In genomic region chr13:61180245-61180644, GRCh38 we compare ENCODE assay signal across 18 cellular contexts.
DNase-seq lines count a peak whose midpoint lies in the region; ATAC-seq and TF ChIP-seq lines count a peak whose summit lies in the region.
"Had no signal": no experiment of that assay in that cellular context is flagged by ENCODE, and none has a peak within 500 bp of the region (broad histone marks: within the 10 kb centered on the region; RNA-seq: fewer than 3 reads in every experiment).

No MANE protein-coding gene starts in this region.

- no peak for ATAC-seq in thoracic aorta (ENCODE audit: insufficient number of reproducible peaks, low FRiP score, low read depth)
- ATAC-seq: PC-3 had no signal

- H3K27me3 ChIP-seq in endodermal cell (ENCODE audit: control insufficient read depth, insufficient read depth, low read length, poor library complexity, severe bottlenecking), result no peaks in the 10 kb centered on the region
- no peaks in the 10 kb centered on the region for H3K27me3 ChIP-seq in neuron (ENCODE audit: insufficient read depth, low read length)
- no peaks in the 10 kb centered on the region for H3K27me3 ChIP-seq in thoracic aorta (replicated peaks; ENCODE audit: insufficient read depth)

- peaks cover 9% of the 10 kb centered on the region for H3K36me3 Mint-ChIP-seq in endodermal cell (ENCODE audit: low read depth)
- H3K36me3 Mint-ChIP-seq: IgD-negative memory B cell had no signal

- H3K9me3 ChIP-seq in endodermal cell (ENCODE audit: control insufficient read depth, low read length) (peaks cover 8% of the 10 kb centered on the region), neuron (ENCODE audit: low read length) (no peaks in the 10 kb centered on the region), thoracic aorta (no peaks in the 10 kb centered on the region)

- WGBS in endodermal cell (ENCODE audit: insufficient coverage in 1 of 2, insufficient read length in 1 of 2), 2 experiments, result 70 to 94% methylated on average over 2 to 3 of the region's 4 CpGs

- H3K27me3 Mint-ChIP-seq in endodermal cell (ENCODE audit: insufficient read depth), result no peaks in the 10 kb centered on the region
- H3K27me3 Mint-ChIP-seq: IgD-negative memory B cell had no signal

- peak overlapping the region; percentile 15 for H3K27ac Mint-ChIP-seq in endodermal cell
- H3K27ac Mint-ChIP-seq: IgD-negative memory B cell had no signal

- H3K36me3 ChIP-seq in endodermal cell (ENCODE audit: control insufficient read depth, insufficient read depth, low read length), result no peaks in the 10 kb centered on the region
- H3K36me3 ChIP-seq in neuron (ENCODE audit: insufficient read depth, low read length), result no peaks in the 10 kb centered on the region
- H3K36me3 ChIP-seq in thoracic aorta, result no peaks in the 10 kb centered on the region

- H3K4me3 ChIP-seq in endodermal cell (ENCODE audit: low read length) (no peak overlapping the region), neuron (ENCODE audit: low read length) (no peak overlapping the region), thoracic aorta (peak overlapping the region; percentile 3)

- peak overlapping the region; percentile 36 for H2AFZ ChIP-seq in neuron (ENCODE audit: low read depth, low read length)

- TF ChIP-seq CTCF in endodermal cell (conservative IDR thresholded peaks at IDR 0.05) (no peak), thoracic aorta (IDR thresholded peaks at IDR 0.05) (no peak)

- no peak overlapping the region for H3K9ac ChIP-seq in endodermal cell (ENCODE audit: extremely low read depth, low read length, poor library complexity, severe bottlenecking)

- peaks cover 5% of the 10 kb centered on the region for H3K9me3 Mint-ChIP-seq in endodermal cell

- H3K4me1 ChIP-seq in endodermal cell (ENCODE audit: control insufficient read depth, insufficient read depth, low read length) (no peaks in the 10 kb centered on the region), neuron (ENCODE audit: insufficient read depth, low read length) (no peaks in the 10 kb centered on the region), thoracic aorta (ENCODE audit: control insufficient read depth in 1 of 2, low read depth in 2 of 2) (no peaks in the 10 kb centered on the region)

- peaks cover 35% of the 10 kb centered on the region for H3K4me1 Mint-ChIP-seq in endodermal cell
- H3K4me1 Mint-ChIP-seq: IgD-negative memory B cell had no signal

- peak; percentile 13 for DNase-seq in NCI-H748 (lab: John Stamatoyannopoulos, UW; ENCODE audit: unreplicated experiment)
- DNase-seq in NCI-H748 treated with DMSO at 0.1 percent for 48 hours (lab: John Stamatoyannopoulos, UW), result no peak
- no peak for DNase-seq in endodermal cell
- DNase-seq in thoracic aorta (ENCODE audit: low spot score), result no peak
- DNase-seq in cerebellar nuclear complex (lab: John Stamatoyannopoulos, UW), result no peak
- no peak for DNase-seq in NCI-H2081 treated with DMSO at 0.1 percent for 48 hours (lab: John Stamatoyannopoulos, UW)
- no peak for DNase-seq in NCI-H1694 (lab: John Stamatoyannopoulos, UW)
- DNase-seq: AML-193, H7, Karpas-422, NCI-H1436, NCI-H2029, PC-3, RPMI8226 had no signal

- no peak overlapping the region for H3K4me3 Mint-ChIP-seq in endodermal cell
- H3K4me3 Mint-ChIP-seq: IgD-negative memory B cell had no signal

- H3K27ac ChIP-seq in endodermal cell (ENCODE audit: low read depth, low read length) (no peak overlapping the region), thoracic aorta (peak overlapping the region in 1 of 2 donors; percentile 54)
- H3K27ac ChIP-seq: 22Rv1, C4-2B had no signal
